9 cellular contexts compared by ENCODE assay signal in genomic region chr17:4934173-4934979, GRCh38. TPM values are rescaled to one million over a fixed set of nuclear protein-coding genes. Genes with fewer than 3 reads are reported as not detected.
DNase-seq lines count a peak whose midpoint lies in the region; ATAC-seq and TF ChIP-seq lines count a peak whose summit lies in the region.
"Had no signal": no experiment of that assay in that cellular context is flagged by ENCODE, and none has a peak within 500 bp of the region (broad histone marks: within the 10 kb centered on the region; RNA-seq: fewer than 3 reads in every experiment).

No MANE protein-coding gene starts in this region.

- no peak overlapping the region for H3K27ac ChIP-seq in PC-3 (ENCODE audit: low read length)
- H3K27ac ChIP-seq in naive thymus-derived CD4-positive, alpha-beta T cell (ENCODE audit: low read depth, low read length) = no peak overlapping the region

- no TSS peak for BruUV-seq in PC-3 (replicated peaks; lab: Mats Ljungman, UMichigan)

- H3K4me3 ChIP-seq in AG04449 (ENCODE audit: low read depth, low read length) (no peak overlapping the region), GM12864 (ENCODE audit: low read depth, low read length) (no peak overlapping the region), PC-3 (ENCODE audit: low read length) (no peak overlapping the region)
- H3K4me3 ChIP-seq in naive thymus-derived CD4-positive, alpha-beta T cell (ENCODE audit: low read length) = no peak overlapping the region

- CTCF ChIA-PET in AG04449 (lab: Yijun Ruan, JAX) = interaction anchor here (0.6 to 1.4 kb wide), 5 partner anchors 9 to 31 kb away, joined by 3 to 7 read pairs (median 5); partner anchors contain the start of gene CHRNE
- CTCF ChIA-PET in PC-3 (lab: Charles Lee) = interaction anchor here (0.6 to 0.9 kb wide), 2 partner anchors 26 to 1412 kb away, joined by 5 to 8 read pairs; no protein-coding TSS in a partner anchor
- CTCF ChIA-PET in naive thymus-derived CD4-positive, alpha-beta T cell (lab: Charles Lee) = no interaction called here

- POLR2A ChIA-PET in AG04449 (lab: Yijun Ruan, JAX) = no interaction called here
- POLR2A ChIA-PET in PC-3 (lab: Charles Lee; ENCODE audit: unreplicated experiment) = no interaction called here
- POLR2A ChIA-PET in naive thymus-derived CD4-positive, alpha-beta T cell (lab: Charles Lee) = interaction anchor here (0.7 to 1.3 kb wide), 3 partner anchors 10 to 33 kb away, joined by 3 to 7 read pairs (median 3); partner anchors contain the start of genes PFN1 and SPAG7

- H3K36me3 Mint-ChIP-seq in naive thymus-derived CD4-positive, alpha-beta T cell = peaks cover 8 to 21% (median 14%) of the 10 kb centered on the region in 5 donors

- H3K36me3 ChIP-seq in PC-3 (ENCODE audit: low read depth, low read length) = peaks cover 10% of the 10 kb centered on the region; the same call in 1 of the 2 replicates
- peaks cover 0 to 32% (median 7%) of the 10 kb centered on the region in 3 experiments for H3K36me3 ChIP-seq in naive thymus-derived CD4-positive, alpha-beta T cell (ENCODE audit: control insufficient read depth in 2 of 3, insufficient read depth in 3 of 3, low read length in 3 of 3)

- H3K9ac ChIP-seq in PC-3 (ENCODE audit: low read length) = no peak overlapping the region

- H3K4me3 Mint-ChIP-seq in naive thymus-derived CD4-positive, alpha-beta T cell = peak overlapping the region in 4 of 10 donors; percentile 30 to 66 (median 52)

- H3K79me2 ChIP-seq in PC-3 (ENCODE audit: low read length) = peaks cover 17% of the 10 kb centered on the region

- no peaks in the 10 kb centered on the region for H3K27me3 ChIP-seq in PC-3 (ENCODE audit: low read length)
- H3K27me3 ChIP-seq in naive thymus-derived CD4-positive, alpha-beta T cell (ENCODE audit: control insufficient read depth in 2 of 2, insufficient read depth in 2 of 2, low read length in 2 of 2) = no peaks in the 10 kb centered on the region

- peaks cover 0 to 1% (median 0%) of the 10 kb centered on the region in 11 donors for H3K9me3 Mint-ChIP-seq in naive thymus-derived CD4-positive, alpha-beta T cell

- peak; percentile 87 for ATAC-seq in PC-3
- ATAC-seq in naive thymus-derived CD4-positive, alpha-beta T cell = peak; percentile 63

- H3K4me2 ChIP-seq in PC-3 (ENCODE audit: low read length) = peak overlapping the region; percentile 13

- DNase-seq in AG04449 (ENCODE audit: low read depth, low spot score) (no peak), GM12864 (ENCODE audit: low read depth) (no peak), PC-3 (peak; percentile 71), cerebellum (ENCODE audit: low spot score) (peak; percentile 63), mucosa of gallbladder (ENCODE audit: low spot score) (no peak), HuH-7.5 (ENCODE audit: low spot score) (no peak)
- no peak for DNase-seq in naive thymus-derived CD4-positive, alpha-beta T cell
- no peak for DNase-seq in stimulated activated CD4-positive, alpha-beta T cell treated with anti-CD3 and anti-CD28 coated beads, Interleukin-2, amount 100 ng/mL, for 48 hours

- intact Hi-C loops in PC-3 (cut with micrococcal nuclease) = no loop called here
- intact Hi-C loops in naive thymus-derived CD4-positive, alpha-beta T cell (cut with micrococcal nuclease) = no loop called here

- peaks cover 38 to 64% (median 44%) of the 10 kb centered on the region in 7 donors for H3K4me1 Mint-ChIP-seq in naive thymus-derived CD4-positive, alpha-beta T cell

- H3F3A ChIP-seq in PC-3 (ENCODE audit: low read length, unreplicated experiment) = no peaks in the 10 kb centered on the region

- H3K9me3 ChIP-seq in PC-3 (ENCODE audit: low read length) = no peaks in the 10 kb centered on the region
- H3K9me3 ChIP-seq in naive thymus-derived CD4-positive, alpha-beta T cell (ENCODE audit: control insufficient read depth in 2 of 3, low read length in 3 of 3) = no peaks in the 10 kb centered on the region

- no peaks in the 10 kb centered on the region for H4K20me1 ChIP-seq in PC-3 (ENCODE audit: low read length)

- H3K27ac Mint-ChIP-seq in naive thymus-derived CD4-positive, alpha-beta T cell = peak overlapping the region; percentile 36 to 79 (median 59)

- TF ChIP-seq CTCF in AG04449 (IDR thresholded peaks at IDR 0.05; ENCODE audit: insufficient read depth, low read length, missing control alignments) = peak; percentile 36
- peak; percentile 14 for TF ChIP-seq CTCF in GM12864 (IDR thresholded peaks at IDR 0.05; ENCODE audit: low read depth, low read length, missing control alignments)
- peak; percentile 51 for TF ChIP-seq CTCF in PC-3 (conservative IDR thresholded peaks at IDR 0.05; ENCODE audit: low read depth, low read length)

- peaks cover 14% of the 10 kb centered on the region for H3K4me1 ChIP-seq in PC-3 (ENCODE audit: insufficient read depth, low read length)
- H3K4me1 ChIP-seq in naive thymus-derived CD4-positive, alpha-beta T cell (ENCODE audit: control insufficient read depth in 2 of 2, insufficient read depth in 2 of 2, low read length in 2 of 2) = peaks cover 21 to 22% of the 10 kb centered on the region in 2 donors

- H2AFZ ChIP-seq in PC-3 (ENCODE audit: low read length) = peak overlapping the region; percentile 9; the same call in 1 of the 2 replicates

- H3K27me3 Mint-ChIP-seq in naive thymus-derived CD4-positive, alpha-beta T cell = peaks cover 0 to 4% (median 0%) of the 10 kb centered on the region in 5 donors

- H3K9me2 ChIP-seq in PC-3 (replicated peaks; ENCODE audit: low read length) = no peaks in the 10 kb centered on the region

RNA-seq across cellular contexts. Expression of gene GP1BA, which starts 2.3 kb away (rescaled TPM):
- total RNA-seq in PC-3 (2014; rRNA removed) (not detected in 2 replicates), cerebellum (not detected), mucosa of gallbladder (not detected)
- total RNA-seq in naive thymus-derived CD4-positive, alpha-beta T cell = 1 to 10 TPM in 1 of 5 experiments, not detected in 4; 1.6 TPM
- not detected for polyA plus RNA-seq in naive thymus-derived CD4-positive, alpha-beta T cell
- total RNA-seq: subcutaneous adipose tissue had no signal

RNA-seq across cellular contexts. Expression of gene SLC25A11, which starts 5.5 kb away (rescaled TPM):
- total RNA-seq in PC-3 (2014; rRNA removed) = 64.3 and 72.1 TPM in 2 replicates
- total RNA-seq in cerebellum = 37.2 TPM
- total RNA-seq in naive thymus-derived CD4-positive, alpha-beta T cell = 10 to 100 TPM; 27.0 to 82.6 (median 44.1) TPM
- polyA plus RNA-seq in naive thymus-derived CD4-positive, alpha-beta T cell = 10 to 100 TPM; 57.8 to 86.8 TPM
- total RNA-seq in mucosa of gallbladder = 68.9 TPM

RNA-seq across cellular contexts. Expression of gene RNF167, which starts 5.7 kb away (rescaled TPM):
- 37.8 and 43.1 TPM in 2 replicates for total RNA-seq in PC-3 (2014; rRNA removed)
- total RNA-seq in cerebellum = 15.8 TPM
- 100 to 1,000 TPM in 4 of 5 experiments, 10 to 100 TPM in 1; 97.3 to 248 (median 148) TPM for total RNA-seq in naive thymus-derived CD4-positive, alpha-beta T cell
- 10 to 100 TPM; 25.3 to 28.0 TPM for polyA plus RNA-seq in naive thymus-derived CD4-positive, alpha-beta T cell
- total RNA-seq in mucosa of gallbladder = 140 TPM

RNA-seq across cellular contexts. Expression of gene PFN1, which starts 14.0 kb away (rescaled TPM):
- total RNA-seq in PC-3 (2014; rRNA removed) (1,914 and 2,339 TPM in 2 replicates), cerebellum (70.8 TPM), mucosa of gallbladder (484 TPM)
- total RNA-seq in naive thymus-derived CD4-positive, alpha-beta T cell = 1,000 to 10,000 TPM in 1 of 5 experiments, 100 to 1,000 TPM in 4; 430 to 2,132 (median 445) TPM
- 1,000 to 10,000 TPM; 1,617 to 1,727 TPM for polyA plus RNA-seq in naive thymus-derived CD4-positive, alpha-beta T cell

RNA-seq across cellular contexts. Expression of gene ENO3, which starts 16.5 kb away (rescaled TPM):
- 2.4 and 7.5 TPM in 2 replicates for total RNA-seq in PC-3 (2014; rRNA removed)
- total RNA-seq in cerebellum = 3.3 TPM
- 10 to 100 TPM; 21.5 to 56.3 (median 31.8) TPM for total RNA-seq in naive thymus-derived CD4-positive, alpha-beta T cell
- polyA plus RNA-seq in naive thymus-derived CD4-positive, alpha-beta T cell = 1 to 10 TPM in 1 of 2 donors, under 1 TPM in 1; 0.87 to 1.8 TPM
- 7.5 TPM for total RNA-seq in mucosa of gallbladder

Comparison
In these comparisons a context has a peak if more than half of its experiments do, and no peak if none do; other contexts are left out.
1. DNase-seq: peak in PC-3 (single experiment) and cerebellum (single experiment); none in AG04449 (single experiment), GM12864 (single experiment), naive thymus-derived CD4-positive, alpha-beta T cell (0 of 9), mucosa of gallbladder (single experiment), HuH-7.5 (single experiment) and stimulated activated CD4-positive, alpha-beta T cell treated with anti-CD3 and anti-CD28 coated beads, Interleukin-2, amount 100 ng/mL, for 48 hours (0 of 2).
2. Peak in every context shown above with its lines, with median percentiles within 50 percentile points of each other: CTCF ChIP-seq.